25 cellular contexts compared by ENCODE assay signal in genomic region chr2:71510938-71511337, GRCh38. TPM values are rescaled to one million over a fixed set of nuclear protein-coding genes. Genes with fewer than 3 reads are reported as not detected.
"Had no signal": no experiment of that assay in that cellular context is flagged by ENCODE, and none has a peak within 500 bp of the region (broad histone marks: within the 10 kb centered on the region; RNA-seq: fewer than 3 reads in every experiment).

No MANE protein-coding gene starts in this region.

- H3K9me3 ChIP-seq: esophagus muscularis mucosa, gastrocnemius medialis, heart left ventricle had no signal

- H3K27me3 Mint-ChIP-seq: activated T-cell treated with anti-CD3 and anti-CD28 coated beads, Interleukin-2, amount 50 U/mL, for 24 hours; dendritic cell treated with granulocyte-macrophage colony-stimulating factor and Interleukin-4, amounts not matched to agents 40 ng/mL and 50 ng/mL, for 4 days had no signal

- H3K36me3 ChIP-seq: brain microvascular endothelial cell had no signal

- H3K9me3 Mint-ChIP-seq: activated CD4-positive, alpha-beta memory T cell treated with anti-CD3 and anti-CD28 coated beads for 36 hours; activated CD4-positive, alpha-beta T cell treated with anti-CD3 and anti-CD28 coated beads, Interleukin-2, amount 10 ng/mL, durations not matched to agents 24 days and 14 days; activated naive CD4-positive, alpha-beta T cell treated with anti-CD3 and anti-CD28 coated beads, Interleukin-2, amount 10 ng/mL, durations not matched to agents 7 days and 5 days; activated naive CD4-positive, alpha-beta T cell treated with anti-CD3 and anti-CD28 coated beads, Interleukin-2, amount 50 U/mL, for 72 hours; activated naive CD8-positive, alpha-beta T cell treated with anti-CD3 and anti-CD28 coated beads, Interleukin-2, amount 10 ng/mL, durations not matched to agents 7 days and 5 days; activated T-cell treated with anti-CD3 and anti-CD28 coated beads, Interleukin-2, amount 50 U/mL, for 24 hours; activated T-cell treated with anti-CD3 and anti-CD28 coated beads, Interleukin-2, amount 50 U/mL, for 72 hours; central memory CD8-positive, alpha-beta T cell; dendritic cell treated with granulocyte-macrophage colony-stimulating factor and Interleukin-4, amounts not matched to agents 40 ng/mL and 50 ng/mL, for 4 days; T-cell; T-helper 1 cell treated with Interleukin-12 subunit alpha and Interleukin-12 subunit beta and Interleukin-4 antibody, amounts not matched to agents 30 μg/mL and 1 μg/mL, for 36 hours; WTC11 had no signal

- H3K4me1 ChIP-seq: foreskin keratinocyte had no signal

- H3K27me3 ChIP-seq: brain microvascular endothelial cell, dorsolateral prefrontal cortex, esophagus muscularis mucosa, gastrocnemius medialis, heart left ventricle had no signal

- H3K4me1 Mint-ChIP-seq: activated CD4-positive, alpha-beta T cell treated with anti-CD3 and anti-CD28 coated beads for 36 hours; activated naive CD4-positive, alpha-beta T cell treated with anti-CD3 and anti-CD28 coated beads, Interleukin-2, amount 10 ng/mL, durations not matched to agents 7 days and 5 days; central memory CD8-positive, alpha-beta T cell; WTC11 had no signal

- H3K27ac ChIP-seq: brain microvascular endothelial cell, coronary artery, dorsolateral prefrontal cortex, esophagus muscularis mucosa, foreskin keratinocyte, heart left ventricle, VCaP had no signal

- H3K4me3 Mint-ChIP-seq: activated CD4-positive, alpha-beta memory T cell treated with anti-CD3 and anti-CD28 coated beads for 36 hours; activated CD4-positive, alpha-beta T cell treated with anti-CD3 and anti-CD28 coated beads for 36 hours; activated CD4-positive, alpha-beta T cell treated with anti-CD3 and anti-CD28 coated beads, Interleukin-2, amount 10 ng/mL, durations not matched to agents 24 days and 14 days; activated CD8-positive, alpha-beta memory T cell treated with anti-CD3 and anti-CD28 coated beads, Interleukin-2, amount 10 ng/mL, durations not matched to agents 7 days and 5 days; activated CD8-positive, alpha-beta T cell treated with anti-CD3 and anti-CD28 coated beads, Interleukin-2, amount 10 ng/mL, durations not matched to agents 7 days and 5 days; activated naive CD4-positive, alpha-beta T cell treated with anti-CD3 and anti-CD28 coated beads, Interleukin-2, amount 10 ng/mL, durations not matched to agents 7 days and 5 days; activated naive CD8-positive, alpha-beta T cell treated with anti-CD3 and anti-CD28 coated beads, Interleukin-2, amount 10 ng/mL, durations not matched to agents 7 days and 5 days; activated T-cell treated with anti-CD3 and anti-CD28 coated beads, Interleukin-2, amount 50 U/mL, for 24 hours; activated T-cell treated with anti-CD3 and anti-CD28 coated beads, Interleukin-2, amount 50 U/mL, for 72 hours; central memory CD8-positive, alpha-beta T cell; dendritic cell treated with granulocyte-macrophage colony-stimulating factor and Interleukin-4, amounts not matched to agents 40 ng/mL and 50 ng/mL, for 4 days; T-cell; T-helper 1 cell treated with Interleukin-12 subunit alpha and Interleukin-12 subunit beta and Interleukin-4 antibody, amounts not matched to agents 30 μg/mL and 1 μg/mL, for 36 hours; WTC11 had no signal

- H3K27ac Mint-ChIP-seq: activated CD4-positive, alpha-beta memory T cell treated with anti-CD3 and anti-CD28 coated beads for 36 hours; activated CD4-positive, alpha-beta T cell treated with anti-CD3 and anti-CD28 coated beads for 36 hours; activated CD4-positive, alpha-beta T cell treated with anti-CD3 and anti-CD28 coated beads, Interleukin-2, amount 10 ng/mL, durations not matched to agents 24 days and 14 days; activated CD8-positive, alpha-beta memory T cell treated with anti-CD3 and anti-CD28 coated beads, Interleukin-2, amount 10 ng/mL, durations not matched to agents 7 days and 5 days; activated CD8-positive, alpha-beta T cell treated with anti-CD3 and anti-CD28 coated beads, Interleukin-2, amount 10 ng/mL, durations not matched to agents 7 days and 5 days; activated naive CD4-positive, alpha-beta T cell treated with anti-CD3 and anti-CD28 coated beads, Interleukin-2, amount 10 ng/mL, durations not matched to agents 7 days and 5 days; activated naive CD4-positive, alpha-beta T cell treated with anti-CD3 and anti-CD28 coated beads, Interleukin-2, amount 50 U/mL, for 72 hours; activated naive CD8-positive, alpha-beta T cell treated with anti-CD3 and anti-CD28 coated beads, Interleukin-2, amount 10 ng/mL, durations not matched to agents 7 days and 5 days; activated T-cell treated with anti-CD3 and anti-CD28 coated beads, Interleukin-2, amount 50 U/mL, for 24 hours; activated T-cell treated with anti-CD3 and anti-CD28 coated beads, Interleukin-2, amount 50 U/mL, for 72 hours; T-cell; T-helper 1 cell treated with Interleukin-12 subunit alpha and Interleukin-12 subunit beta and Interleukin-4 antibody, amounts not matched to agents 30 μg/mL and 1 μg/mL, for 36 hours; WTC11 had no signal

- H3K4me3 ChIP-seq: coronary artery, dorsolateral prefrontal cortex, esophagus muscularis mucosa, gastrocnemius medialis, heart left ventricle had no signal

- DNase-seq: activated gamma-delta T cell had no signal

- H3K36me3 Mint-ChIP-seq: activated CD4-positive, alpha-beta memory T cell treated with anti-CD3 and anti-CD28 coated beads for 36 hours; activated CD8-positive, alpha-beta memory T cell treated with anti-CD3 and anti-CD28 coated beads, Interleukin-2, amount 10 ng/mL, durations not matched to agents 7 days and 5 days; activated naive CD4-positive, alpha-beta T cell treated with anti-CD3 and anti-CD28 coated beads, Interleukin-2, amount 10 ng/mL, durations not matched to agents 7 days and 5 days; activated naive CD4-positive, alpha-beta T cell treated with anti-CD3 and anti-CD28 coated beads, Interleukin-2, amount 50 U/mL, for 72 hours; activated naive CD8-positive, alpha-beta T cell treated with anti-CD3 and anti-CD28 coated beads, Interleukin-2, amount 10 ng/mL, durations not matched to agents 7 days and 5 days; T-cell; WTC11 had no signal

RNA-seq across cellular contexts. Expression of gene DYSF, which starts 57.6 kb away (rescaled TPM):
- total RNA-seq: activated CD4-positive, alpha-beta memory T cell treated with anti-CD3 and anti-CD28 coated beads for 36 hours; activated CD4-positive, alpha-beta T cell treated with anti-CD3 and anti-CD28 coated beads, Interleukin-2, amount 10 ng/mL, durations not matched to agents 24 days and 14 days; T-helper 2 cell treated with Interferon-gamma antibody and Interleukin-4, amounts not matched to agents 100 ng/mL and 5 ng/mL, for 36 hours had no signal
